ENCODE assay signal across 19 cellular contexts in genomic region chr21:39527664-39528381, GRCh38.
DNase-seq lines count a peak whose midpoint lies in the region; ATAC-seq, FAIRE-seq and TF ChIP-seq lines count a peak whose summit lies in the region.
"Had no signal": no experiment of that assay in that cellular context is flagged by ENCODE, and none has a peak within 500 bp of the region (broad histone marks: within the 10 kb centered on the region; RNA-seq: fewer than 3 reads in every experiment).

No MANE protein-coding gene starts in this region.

- no peak for TF ChIP-seq RAD21 in HepG2 (CRISPR knock-in tag; IDR thresholded peaks at IDR 0.05)

- peak; percentile 85 for FAIRE-seq in HepG2 (lab: Jason Lieb, UNC)

- TF ChIP-seq EP300 in HepG2 (IDR thresholded peaks at IDR 0.05; ENCODE audit: low read depth in 2 of 2, low read length in 2 of 2), result no peak
- TF ChIP-seq EP300 in HepG2 (CRISPR knock-in tag; IDR thresholded peaks at IDR 0.05; ENCODE audit: borderline replicate concordance), result no peak
- no peak for TF ChIP-seq EP300 in transverse colon (IDR thresholded peaks at IDR 0.05; ENCODE audit: low read depth)

- intact Hi-C loops in HepG2 (cut with micrococcal nuclease; ENCODE audit: unreplicated experiment) (no loop called here), transverse colon (cut with DNase I; ENCODE audit: low total_unique reads) (no loop called here)

- H2AFZ ChIP-seq in HepG2 (ENCODE audit: low read length), result no peak overlapping the region

- no TSS peak for BruUV-seq in HepG2 (replicated peaks; lab: Mats Ljungman, UMichigan)

- H3K9me3 ChIP-seq in HepG2 (ENCODE audit: low read length), result no peaks in the 10 kb centered on the region
- H3K9me3 ChIP-seq in transverse colon, result no peaks in the 10 kb centered on the region
- H3K9me3 ChIP-seq: left lung, sigmoid colon, SK-N-SH had no signal

- H3K9ac ChIP-seq in HepG2 (ENCODE audit: insufficient read depth, low read depth, low read length), result no peak overlapping the region
- H3K9ac ChIP-seq: SK-N-SH had no signal

- no peak overlapping the region for H3K27ac ChIP-seq in HepG2 (ENCODE audit: extremely low read length, insufficient read depth, low read length)
- H3K27ac ChIP-seq in transverse colon, result peak overlapping the region; percentile 56 to 74 (median 66)
- H3K27ac ChIP-seq: left lung, sigmoid colon had no signal

- H4K20me1 ChIP-seq in HepG2 (ENCODE audit: insufficient read depth, low read length), result no peaks in the 10 kb centered on the region

- POLR2A ChIA-PET in HepG2 (lab: Yijun Ruan, JAX), result no interaction called here

- no peaks in the 10 kb centered on the region for H3K27me3 ChIP-seq in HepG2 (ENCODE audit: control insufficient read depth in 1 of 2, insufficient read depth in 2 of 2, low read length in 2 of 2)
- H3K27me3 ChIP-seq in transverse colon, result no peaks in the 10 kb centered on the region
- H3K27me3 ChIP-seq: left lung, sigmoid colon had no signal

- in situ Hi-C loops in HepG2 (cut with HindIII; ENCODE audit: extremely low pct_ligation_motif_present, low pct_unique_long_range_greater_than_20kb), result no loop called here
- in situ Hi-C loops in transverse colon (cut with MboI; ENCODE audit: low pct_ligation_motif_present in 1 of 4, low pct_unique_long_range_greater_than_20kb in 1 of 4, low sequenced_read_pairs in 3 of 4), result loop anchor here in 1 of 4 donors (10.0 kb wide), 1 partner anchor 197 kb away; no protein-coding TSS in a partner anchor

- peak overlapping the region; percentile 60 for H3K4me2 ChIP-seq in HepG2 (ENCODE audit: low read depth, low read length)
- H3K4me2 ChIP-seq: SK-N-SH had no signal

- CTCF ChIA-PET in HepG2 (lab: Yijun Ruan, JAX; ENCODE audit: low intra/inter-chr PET ratio, low total read pairs), result no interaction called here

- H3K4me1 ChIP-seq in HepG2 (ENCODE audit: insufficient read depth, low read length) (peaks cover 25% of the 10 kb centered on the region), transverse colon (peaks cover 6 to 21% (median 15%) of the 10 kb centered on the region in 4 donors)

- ATAC-seq in HepG2, result peak; percentile 71
- no peak for ATAC-seq in HG03460 (IDR thresholded peaks at IDR 0.05; ENCODE audit: unreplicated experiment)
- ATAC-seq in GM21447 (IDR thresholded peaks at IDR 0.05; ENCODE audit: unreplicated experiment), result no peak
- ATAC-seq: left lung; naive thymus-derived CD8-positive, alpha-beta T cell; stimulated activated naive B cell treated with anti-CD40 and anti-IgM and Interleukin-4, amounts not matched to agents 10 μg/mL and 1 μg/mL and 100 μg/mL, for 72 hours had no signal

- TF ChIP-seq CTCF in HepG2 (CRISPR knock-in tag; IDR thresholded peaks at IDR 0.05) (no peak), transverse colon (IDR thresholded peaks at IDR 0.05) (no peak)

- H3K36me3 ChIP-seq in HepG2 (replicated peaks in 1 of 2; ENCODE audit: control insufficient read depth in 1 of 2, insufficient read depth in 2 of 2, low read length in 2 of 2) (no peaks in the 10 kb centered on the region), transverse colon (no peaks in the 10 kb centered on the region)
- H3K36me3 ChIP-seq: left lung, sigmoid colon had no signal

- DNase-seq in SIG-M5 treated with dmso at 0.1 percent for 504 hours (lab: John Stamatoyannopoulos, UW; ENCODE audit: unreplicated experiment) (peak; percentile 17), SIG-M5 (lab: John Stamatoyannopoulos, UW) (no peak), NCI-H748 (lab: John Stamatoyannopoulos, UW; ENCODE audit: unreplicated experiment) (peak; percentile 66), HepG2 (ENCODE audit: low spot score) (peak; percentile 67), transverse colon (peak; percentile 68)
- no peak for DNase-seq in stimulated activated CD4-positive, alpha-beta T cell treated with anti-CD3 and anti-CD28 coated beads, Interleukin-4, amount 100 ng/mL, for 24 hours
- DNase-seq: activated gamma-delta T cell treated with Interleukin-2 at 50 U/mL for 16 hours; dermis blood vessel endothelial cell; H9; hippocampal formation; KG1; left lung; naive thymus-derived CD8-positive, alpha-beta T cell; NCI-H187; sigmoid colon; SK-N-SH; stimulated activated naive B cell treated with anti-CD40 and anti-IgM and Interleukin-4, amounts not matched to agents 10 μg/mL and 1 μg/mL and 100 μg/mL, for 72 hours had no signal

- WGBS in HepG2 (ENCODE audit: low lambda C conversion rate), result 0% methylated on average over 4 of the region's 8 CpGs
- 5 to 20% methylated on average over 1 to 8 of the region's 8 CpGs for WGBS in transverse colon (ENCODE audit: low coverage in 1 of 2), 2 donors

- no peaks in the 10 kb centered on the region for H3K79me2 ChIP-seq in HepG2 (ENCODE audit: insufficient read depth, low read length)

- 0 out of 6 replicates have a peak overlapping the region, but pooled peaks of 1 of the 3 experiments have one; percentile 15 for H3K4me3 ChIP-seq in HepG2 (replicated peaks in 1 of 3; ENCODE audit: insufficient read depth in 1 of 3, low read depth in 2 of 3, low read length in 3 of 3)
- H3K4me3 ChIP-seq in transverse colon, result no peak overlapping the region
- H3K4me3 ChIP-seq: left lung, sigmoid colon had no signal

- TF ChIP-seq POLR2A in HepG2 (IDR thresholded peaks at IDR 0.05; ENCODE audit: insufficient read depth in 1 of 2, low read depth in 2 of 2, low read length in 2 of 2), result no peak
- no peak for TF ChIP-seq POLR2A in transverse colon (IDR thresholded peaks at IDR 0.05)

TF ChIP-seq in HepG2, 621 proteins besides CTCF, POLR2A, EP300 and RAD21 (continues in another document):
- TF ChIP-seq FOXA3 (CRISPR knock-in tag; IDR thresholded peaks at IDR 0.05) (no peak), KDM1A (CRISPR knock-in tag; IDR thresholded peaks at IDR 0.05) (no peak), SATB2 (CRISPR knock-in tag; IDR thresholded peaks at IDR 0.05) (no peak), LCORL (IDR thresholded peaks at IDR 0.05) (no peak), LCORL (CRISPR knock-in tag; IDR thresholded peaks at IDR 0.05) (peak; percentile 84), SAP130 (CRISPR knock-in tag; IDR thresholded peaks at IDR 0.05; ENCODE audit: low read depth) (no peak), MLLT10 (CRISPR knock-in tag; IDR thresholded peaks at IDR 0.05) (no peak), KDM5A (IDR thresholded peaks at IDR 0.05; ENCODE audit: borderline replicate concordance, low read length) (no peak), KAT7 (CRISPR knock-in tag; IDR thresholded peaks at IDR 0.05; ENCODE audit: borderline replicate concordance) (no peak), BCL6 (CRISPR knock-in tag; IDR thresholded peaks at IDR 0.05) (no peak), KLF6 (CRISPR knock-in tag; IDR thresholded peaks at IDR 0.05) (no peak), PHF21A (CRISPR knock-in tag; IDR thresholded peaks at IDR 0.05) (no peak), ZNF343 (CRISPR knock-in tag; IDR thresholded peaks at IDR 0.05) (no peak), GMEB2 (CRISPR knock-in tag; IDR thresholded peaks at IDR 0.05; ENCODE audit: low read depth) (no peak), TBX3 (IDR thresholded peaks at IDR 0.05; ENCODE audit: borderline replicate concordance) (no peak), ZBTB20 (CRISPR knock-in tag; IDR thresholded peaks at IDR 0.05; ENCODE audit: borderline replicate concordance, low read depth) (no peak)
- TF ChIP-seq, protein P1, sequence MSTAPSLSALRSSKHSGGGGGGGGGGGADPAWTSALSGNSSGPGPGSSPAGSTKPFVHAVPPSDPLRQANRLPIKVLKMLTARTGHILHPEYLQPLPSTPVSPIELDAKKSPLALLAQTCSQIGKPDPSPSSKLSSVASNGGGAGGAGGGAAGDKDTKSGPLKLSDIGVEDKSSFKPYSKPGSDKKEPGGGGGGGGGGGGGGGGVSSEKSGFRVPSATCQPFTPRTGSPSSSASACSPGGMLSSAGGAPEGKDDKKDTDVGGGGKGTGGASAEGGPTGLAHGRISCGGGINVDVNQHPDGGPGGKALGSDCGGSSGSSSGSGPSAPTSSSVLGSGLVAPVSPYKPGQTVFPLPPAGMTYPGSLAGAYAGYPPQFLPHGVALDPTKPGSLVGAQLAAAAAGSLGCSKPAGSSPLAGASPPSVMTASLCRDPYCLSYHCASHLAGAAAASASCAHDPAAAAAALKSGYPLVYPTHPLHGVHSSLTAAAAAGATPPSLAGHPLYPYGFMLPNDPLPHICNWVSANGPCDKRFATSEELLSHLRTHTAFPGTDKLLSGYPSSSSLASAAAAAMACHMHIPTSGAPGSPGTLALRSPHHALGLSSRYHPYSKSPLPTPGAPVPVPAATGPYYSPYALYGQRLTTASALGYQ (CRISPR knock-in tag; IDR thresholded peaks at IDR 0.05), result no peak
- TF ChIP-seq, protein P2, sequence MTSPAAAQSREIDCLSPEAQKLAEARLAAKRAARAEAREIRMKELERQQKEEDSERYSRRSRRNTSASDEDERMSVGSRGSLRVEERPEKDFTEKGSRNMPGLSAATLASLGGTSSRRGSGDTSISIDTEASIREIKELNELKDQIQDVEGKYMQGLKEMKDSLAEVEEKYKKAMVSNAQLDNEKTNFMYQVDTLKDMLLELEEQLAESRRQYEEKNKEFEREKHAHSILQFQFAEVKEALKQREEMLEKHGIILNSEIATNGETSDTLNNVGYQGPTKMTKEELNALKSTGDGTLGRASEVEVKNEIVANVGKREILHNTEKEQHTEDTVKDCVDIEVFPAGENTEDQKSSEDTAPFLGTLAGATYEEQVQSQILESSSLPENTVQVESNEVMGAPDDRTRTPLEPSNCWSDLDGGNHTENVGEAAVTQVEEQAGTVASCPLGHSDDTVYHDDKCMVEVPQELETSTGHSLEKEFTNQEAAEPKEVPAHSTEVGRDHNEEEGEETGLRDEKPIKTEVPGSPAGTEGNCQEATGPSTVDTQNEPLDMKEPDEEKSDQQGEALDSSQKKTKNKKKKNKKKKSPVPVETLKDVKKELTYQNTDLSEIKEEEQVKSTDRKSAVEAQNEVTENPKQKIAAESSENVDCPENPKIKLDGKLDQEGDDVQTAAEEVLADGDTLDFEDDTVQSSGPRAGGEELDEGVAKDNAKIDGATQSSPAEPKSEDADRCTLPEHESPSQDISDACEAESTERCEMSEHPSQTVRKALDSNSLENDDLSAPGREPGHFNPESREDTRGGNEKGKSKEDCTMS (CRISPR knock-in tag; conservative IDR thresholded peaks at IDR 0.05), result no peak

Comparison
In these comparisons a context has a peak if more than half of its experiments do, and no peak if none do; other contexts are left out.
1. DNase-seq: peak in SIG-M5 treated with dmso at 0.1 percent for 504 hours (single experiment), NCI-H748 (single experiment), HepG2 (single experiment) and transverse colon (single experiment); none in SIG-M5 (single experiment) and stimulated activated CD4-positive, alpha-beta T cell treated with anti-CD3 and anti-CD28 coated beads, Interleukin-4, amount 100 ng/mL, for 24 hours (single experiment).